In the genomic region with DNA sequence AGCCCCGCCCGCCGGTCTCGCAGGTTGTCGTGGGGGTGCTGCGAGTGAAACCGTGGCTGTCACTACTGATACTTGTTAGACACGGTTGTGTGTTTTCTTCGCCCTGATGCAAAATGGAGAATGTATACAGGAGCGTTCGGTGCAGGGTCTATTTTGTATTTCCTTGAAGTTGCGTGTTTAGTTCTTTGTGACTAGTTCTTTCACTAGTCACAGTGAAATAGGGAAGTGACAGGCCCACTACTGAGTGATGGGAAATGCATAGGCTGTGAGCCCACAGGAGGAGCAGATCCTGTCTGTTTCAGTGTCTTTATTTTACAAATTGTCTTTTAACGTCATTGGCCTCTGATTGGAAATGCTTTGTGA, we compare ENCODE assay signal across 1 cellular context.
TF ChIP-seq lines count a peak whose summit lies in the region.

No MANE protein-coding gene starts in this region.

TF ChIP-seq in H1, 55 proteins besides CTCF, POLR2A, EP300 and RAD21 (continued from another document):
- peak; percentile 67 for TF ChIP-seq SAP30 (IDR thresholded peaks at IDR 0.05; ENCODE audit: insufficient read depth, insufficient replicate concordance, low read length)
- TF ChIP-seq TBP (IDR thresholded peaks at IDR 0.05; ENCODE audit: low read depth, low read length): no peak
